In genomic region chr6:52691718-52692117, GRCh38 we compare ENCODE assay signal across 2 cellular contexts.
A peak's percentile ranks its signal among the peaks of the same experiment; 100 is the strongest.
TF ChIP-seq lines count a peak whose summit lies in the region.

No MANE protein-coding gene starts in this region.

TF ChIP-seq in IMR-90, 13 proteins besides CTCF, POLR2A, EP300 and RAD21:
- TF ChIP-seq CHD1 (IDR thresholded peaks at IDR 0.05; ENCODE audit: low read depth, low read length) = no peak
- no peak for TF ChIP-seq RCOR1 (IDR thresholded peaks at IDR 0.05; ENCODE audit: insufficient replicate concordance, low read length)
- no peak for TF ChIP-seq RFX5 (IDR thresholded peaks at IDR 0.05; ENCODE audit: low read depth, low read length)
- TF ChIP-seq MAFK (IDR thresholded peaks at IDR 0.05; ENCODE audit: low read depth, low read length) = no peak
- TF ChIP-seq NFE2L2 (IDR thresholded peaks at IDR 0.05; ENCODE audit: low read depth, low read length) = no peak
- no peak for TF ChIP-seq ELK1 (IDR thresholded peaks at IDR 0.05; ENCODE audit: borderline replicate concordance, low read depth, low read length)
- TF ChIP-seq SMC3 (IDR thresholded peaks at IDR 0.05; ENCODE audit: low read depth, low read length) = no peak
- TF ChIP-seq MXI1 (IDR thresholded peaks at IDR 0.05; ENCODE audit: borderline replicate concordance, low read depth, low read length) = no peak
- no peak for TF ChIP-seq MAZ (IDR thresholded peaks at IDR 0.05; ENCODE audit: borderline replicate concordance, low read depth, low read length)
- no peak for TF ChIP-seq BHLHE40 (IDR thresholded peaks at IDR 0.05; ENCODE audit: low read depth, low read length)
- TF ChIP-seq CEBPB (IDR thresholded peaks at IDR 0.05; ENCODE audit: low read depth, low read length) = no peak
- no peak for TF ChIP-seq USF2 (IDR thresholded peaks at IDR 0.05; ENCODE audit: low read depth, low read length)
- TF ChIP-seq FOS (IDR thresholded peaks at IDR 0.05; ENCODE audit: low read depth, low read length) = no peak
TF ChIP-seq in IMR-90: peak in this region for 0.

TF ChIP-seq in HepG2, 621 proteins besides CTCF, POLR2A, EP300 and RAD21:
- TF ChIP-seq, protein P1, sequence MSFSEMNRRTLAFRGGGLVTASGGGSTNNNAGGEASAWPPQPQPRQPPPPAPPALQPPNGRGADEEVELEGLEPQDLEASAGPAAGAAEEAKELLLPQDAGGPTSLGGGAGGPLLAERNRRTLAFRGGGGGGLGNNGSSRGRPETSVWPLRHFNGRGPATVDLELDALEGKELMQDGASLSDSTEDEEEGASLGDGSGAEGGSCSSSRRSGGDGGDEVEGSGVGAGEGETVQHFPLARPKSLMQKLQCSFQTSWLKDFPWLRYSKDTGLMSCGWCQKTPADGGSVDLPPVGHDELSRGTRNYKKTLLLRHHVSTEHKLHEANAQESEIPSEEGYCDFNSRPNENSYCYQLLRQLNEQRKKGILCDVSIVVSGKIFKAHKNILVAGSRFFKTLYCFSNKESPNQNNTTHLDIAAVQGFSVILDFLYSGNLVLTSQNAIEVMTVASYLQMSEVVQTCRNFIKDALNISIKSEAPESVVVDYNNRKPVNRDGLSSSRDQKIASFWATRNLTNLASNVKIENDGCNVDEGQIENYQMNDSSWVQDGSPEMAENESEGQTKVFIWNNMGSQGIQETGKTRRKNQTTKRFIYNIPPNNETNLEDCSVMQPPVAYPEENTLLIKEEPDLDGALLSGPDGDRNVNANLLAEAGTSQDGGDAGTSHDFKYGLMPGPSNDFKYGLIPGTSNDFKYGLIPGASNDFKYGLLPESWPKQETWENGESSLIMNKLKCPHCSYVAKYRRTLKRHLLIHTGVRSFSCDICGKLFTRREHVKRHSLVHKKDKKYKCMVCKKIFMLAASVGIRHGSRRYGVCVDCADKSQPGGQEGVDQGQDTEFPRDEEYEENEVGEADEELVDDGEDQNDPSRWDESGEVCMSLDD (CRISPR knock-in tag; IDR thresholded peaks at IDR 0.05; ENCODE audit: borderline replicate concordance) = no peak
- peak; percentile 39; the same call in 1 of the 2 replicates for TF ChIP-seq STAG1 (CRISPR knock-in tag; IDR thresholded peaks at IDR 0.05)
- no peak for TF ChIP-seq ZNF841 (CRISPR knock-in tag; IDR thresholded peaks at IDR 0.05; ENCODE audit: borderline replicate concordance)
TF ChIP-seq in HepG2: peak in this region for 1.
